In genomic region chr15:84195603-84196002, GRCh38 we compare ENCODE assay signal across 8 cellular contexts. TPM values are rescaled to one million over a fixed set of nuclear protein-coding genes. Genes with fewer than 3 reads are reported as not detected.
DNase-seq lines count a peak whose midpoint lies in the region; ATAC-seq and TF ChIP-seq lines count a peak whose summit lies in the region.
"Not testable (repeated sequence)": the region's sequence is repeated elsewhere in the genome, so short reads cannot be mapped to it uniquely, and the experiment has no call there.

No MANE protein-coding gene starts in this region.

- H3K4me3 ChIP-seq in body of pancreas, lower lobe of right lung, upper lobe of left lung: not testable (repeated sequence)

- not testable (repeated sequence) for TF ChIP-seq CTCF in body of pancreas (IDR thresholded peaks at IDR 0.05); lower lobe of right lung (IDR thresholded peaks at IDR 0.05); upper lobe of left lung (IDR thresholded peaks at IDR 0.05)

- ATAC-seq in GM18873 (IDR thresholded peaks at IDR 0.05; ENCODE audit: low FRiP score, unreplicated experiment): peak; percentile 64
- peak; percentile 92 for ATAC-seq in GM21381 (IDR thresholded peaks at IDR 0.05; ENCODE audit: unreplicated experiment)
- peak; percentile 92 for ATAC-seq in HG02678 (IDR thresholded peaks at IDR 0.05; ENCODE audit: unreplicated experiment)
- ATAC-seq in HG03159 (IDR thresholded peaks at IDR 0.05; ENCODE audit: unreplicated experiment): peak; percentile 76
- ATAC-seq in SK-N-SH treated with all-trans-retinoic acid at 6 μM for 48 hours: peak; percentile 96
- ATAC-seq in body of pancreas: peak; percentile 84
- ATAC-seq in lower lobe of right lung: peak; percentile 88 to 95
- ATAC-seq in upper lobe of left lung (ENCODE audit: low FRiP score in 2 of 2): peak; percentile 90 to 95

- not testable (repeated sequence) for TF ChIP-seq POLR2A in body of pancreas (IDR thresholded peaks at IDR 0.05); upper lobe of left lung (IDR thresholded peaks at IDR 0.05)

- not testable (repeated sequence) for H3K27me3 ChIP-seq in body of pancreas; lower lobe of right lung (ENCODE audit: low read depth); upper lobe of left lung

- DNase-seq in body of pancreas, lower lobe of right lung, upper lobe of left lung: not testable (repeated sequence)

- H3K4me1 ChIP-seq in body of pancreas, lower lobe of right lung, upper lobe of left lung: not testable (repeated sequence)

- intact Hi-C loops in body of pancreas (cut with DNase I); lower lobe of right lung (cut with DNase I): not testable (repeated sequence)

- not testable (repeated sequence) for TF ChIP-seq EP300 in upper lobe of left lung (IDR thresholded peaks at IDR 0.05)

- H3K9me3 ChIP-seq in body of pancreas, lower lobe of right lung, upper lobe of left lung: not testable (repeated sequence)

- not testable (repeated sequence) for H3K27ac ChIP-seq in body of pancreas, lower lobe of right lung, upper lobe of left lung

- no CpG with 5 or more reads among the region's 8 CpGs for whole genome bisulfite sequencing in body of pancreas, 2 donors
- no CpG with 5 or more reads among the region's 8 CpGs for WGBS in upper lobe of left lung, 2 donors

- not testable (repeated sequence) for H3K36me3 ChIP-seq in body of pancreas (replicated peaks in 1 of 2; ENCODE audit: insufficient read depth in 1 of 2, low read depth in 2 of 2); lower lobe of right lung; upper lobe of left lung

RNA-seq across cellular contexts. Expression of gene GOLGA6L4, which starts 40.0 kb away (rescaled TPM):
- total RNA-seq in body of pancreas: 1 to 10 TPM; 5.4 to 6.3 TPM
- total RNA-seq in lower lobe of right lung: 1.6 TPM
- total RNA-seq in upper lobe of left lung: 1 to 10 TPM; 1.5 to 9.4 (median 3.1) TPM
